30 cellular contexts compared by ENCODE assay signal in the genomic region with DNA sequence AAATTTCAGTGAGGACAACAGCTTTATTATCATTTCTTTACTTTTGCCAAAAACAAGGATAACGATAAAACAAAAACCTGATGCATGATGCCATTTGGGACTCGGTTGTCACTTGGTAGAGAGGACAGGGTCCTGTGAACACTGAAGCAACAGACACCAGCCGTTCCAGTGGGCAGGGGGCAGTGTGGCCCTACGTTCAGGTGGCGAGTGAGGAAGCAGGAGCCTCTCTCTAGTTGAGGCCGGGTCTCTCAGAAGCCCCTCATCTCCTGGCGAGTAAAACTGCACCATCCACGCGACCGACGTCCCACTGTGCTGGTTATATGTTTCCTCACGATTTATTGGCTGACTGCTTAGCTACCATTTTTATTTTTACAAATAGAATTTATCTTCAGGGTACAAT.
A peak's percentile ranks its signal among the peaks of the same experiment; 100 is the strongest.
DNase-seq lines count a peak whose midpoint lies in the region; ATAC-seq and TF ChIP-seq lines count a peak whose summit lies in the region.
"Had no signal": no experiment of that assay in that cellular context is flagged by ENCODE, and none has a peak within 500 bp of the region (broad histone marks: within the 10 kb centered on the region; RNA-seq: fewer than 3 reads in every experiment).

No MANE protein-coding gene starts in this region.

- H3K4me3 Mint-ChIP-seq in HFFc6 (no peak overlapping the region), endodermal cell (no peak overlapping the region)
- H3K4me3 Mint-ChIP-seq: activated CD4-positive, alpha-beta memory T cell treated with anti-CD3 and anti-CD28 coated beads, Interleukin-2, amount 10 ng/mL, durations not matched to agents 7 days and 5 days; activated naive CD4-positive, alpha-beta T cell treated with anti-CD3 and anti-CD28 coated beads, Interleukin-2, amount 10 ng/mL, durations not matched to agents 7 days and 5 days; activated T-helper 1 cell treated with anti-CD3 and anti-CD28 coated beads, Interleukin-12 subunit alpha, Interleukin-12 subunit beta, Interleukin-2, Interleukin-4 antibody, amounts not matched to agents 30 ng/mL and 10 ng/mL and 1 ng/mL, durations not matched to agents 14 hours and 24 hours and 36 hours; CD4-positive, alpha-beta memory T cell; central memory CD8-positive, alpha-beta T cell; naive thymus-derived CD8-positive, alpha-beta T cell; stimulated activated effector memory CD8-positive, alpha-beta T cell treated with anti-CD3 and anti-CD28 coated beads, Interleukin-12 subunit alpha, Interleukin-12 subunit beta, amount 100 ng/mL, for 72 hours; T-helper 1 cell treated with Interleukin-12 subunit alpha and Interleukin-12 subunit beta and Interleukin-4 antibody, amounts not matched to agents 30 μg/mL and 1 μg/mL, for 36 hours had no signal

- DNase-seq in NCI-H345 (lab: John Stamatoyannopoulos, UW) (peak; percentile 6), NCI-H345 treated with DMSO at 0.1 percent for 48 hours (lab: John Stamatoyannopoulos, UW; ENCODE audit: unreplicated experiment) (no peak), HFFc6 (no peak), endodermal cell (no peak), retinal pigment epithelial cell (ENCODE audit: low read depth) (no peak), tibial artery (no peak), upper lobe of left lung (no peak)
- DNase-seq: activated CD4-positive, alpha-beta memory T cell treated with anti-CD3 and anti-CD28 coated beads, Interleukin-2, amount 10 ng/mL, durations not matched to agents 7 days and 5 days; activated CD4-positive, CD25-positive, alpha-beta regulatory T cell treated with anti-CD3 and anti-CD28 coated beads, Interleukin-2, amount 50 U/mL, for 72 hours; activated CD8-positive, alpha-beta memory T cell treated with anti-CD3 and anti-CD28 coated beads, Interleukin-2, amount 50 U/mL, for 48 hours; activated naive CD4-positive, alpha-beta T cell treated with anti-CD3 and anti-CD28 coated beads, Interleukin-2, amount 10 ng/mL, durations not matched to agents 7 days and 5 days; adrenal gland; body of pancreas; CD4-positive, alpha-beta memory T cell; gastrocnemius medialis; KBM-7; MG63; naive thymus-derived CD8-positive, alpha-beta T cell; NCI-H1417; NCI-H2081; NCI-H2227 treated with DMSO at 0.1 percent for 48 hours; transverse colon had no signal

- intact Hi-C loops in tibial artery (cut with DNase I; ENCODE audit: low total_unique reads) = no loop called here

- H3K9ac ChIP-seq in endodermal cell (ENCODE audit: extremely low read depth, low read length, poor library complexity, severe bottlenecking) = no peak overlapping the region

- H3K4me1 Mint-ChIP-seq in HFFc6 (ENCODE audit: low read depth) (peaks cover 26% of the 10 kb centered on the region), endodermal cell (no peaks in the 10 kb centered on the region)
- H3K4me1 Mint-ChIP-seq: activated CD4-positive, alpha-beta memory T cell treated with anti-CD3 and anti-CD28 coated beads, Interleukin-2, amount 10 ng/mL, durations not matched to agents 7 days and 5 days; activated naive CD4-positive, alpha-beta T cell treated with anti-CD3 and anti-CD28 coated beads, Interleukin-2, amount 10 ng/mL, durations not matched to agents 7 days and 5 days; CD4-positive, alpha-beta memory T cell; central memory CD8-positive, alpha-beta T cell; stimulated activated effector memory CD8-positive, alpha-beta T cell treated with anti-CD3 and anti-CD28 coated beads, Interleukin-12 subunit alpha, Interleukin-12 subunit beta, amount 100 ng/mL, for 72 hours had no signal

- H3K27me3 Mint-ChIP-seq in HFFc6 (ENCODE audit: insufficient read depth) (no peaks in the 10 kb centered on the region), endodermal cell (ENCODE audit: insufficient read depth) (no peaks in the 10 kb centered on the region)
- H3K27me3 Mint-ChIP-seq: activated CD4-positive, alpha-beta memory T cell treated with anti-CD3 and anti-CD28 coated beads, Interleukin-2, amount 10 ng/mL, durations not matched to agents 7 days and 5 days; activated naive CD4-positive, alpha-beta T cell treated with anti-CD3 and anti-CD28 coated beads, Interleukin-2, amount 10 ng/mL, durations not matched to agents 7 days and 5 days had no signal

- H3K36me3 ChIP-seq in endodermal cell (ENCODE audit: control insufficient read depth, insufficient read depth, low read length) (no peaks in the 10 kb centered on the region), tibial artery (no peaks in the 10 kb centered on the region), upper lobe of left lung (no peaks in the 10 kb centered on the region)
- H3K36me3 ChIP-seq: adrenal gland, gastrocnemius medialis, MG63, transverse colon had no signal

- WGBS in endodermal cell (ENCODE audit: insufficient coverage in 1 of 2, insufficient read length in 1 of 2), 2 experiments = 81 to 86% methylated on average over 9 to 12 of the region's 12 CpGs
- WGBS in upper lobe of left lung, 2 donors = 81 to 91% methylated on average over 12 of the region's 12 CpGs

- no peak overlapping the region for H3K27ac ChIP-seq in endodermal cell (ENCODE audit: low read depth, low read length)
- H3K27ac ChIP-seq in tibial artery = no peak overlapping the region
- H3K27ac ChIP-seq in upper lobe of left lung = no peak overlapping the region
- H3K27ac ChIP-seq: adrenal gland, body of pancreas, gastrocnemius medialis, RWPE1, SK-N-MC had no signal

- H3K4me1 ChIP-seq in endodermal cell (ENCODE audit: control insufficient read depth, insufficient read depth, low read length) = peaks cover 5% of the 10 kb centered on the region
- no peaks in the 10 kb centered on the region for H3K4me1 ChIP-seq in tibial artery
- no peaks in the 10 kb centered on the region for H3K4me1 ChIP-seq in upper lobe of left lung
- H3K4me1 ChIP-seq: adrenal gland, body of pancreas, gastrocnemius medialis, transverse colon had no signal

- H3K36me3 Mint-ChIP-seq in HFFc6 (ENCODE audit: low read depth) = peaks cover 1% of the 10 kb centered on the region; the same call in 1 of the 2 replicates
- no peaks in the 10 kb centered on the region for H3K36me3 Mint-ChIP-seq in endodermal cell (ENCODE audit: low read depth)
- H3K36me3 Mint-ChIP-seq: activated naive CD4-positive, alpha-beta T cell treated with anti-CD3 and anti-CD28 coated beads, Interleukin-2, amount 10 ng/mL, durations not matched to agents 7 days and 5 days; CD4-positive, alpha-beta memory T cell; stimulated activated effector memory CD8-positive, alpha-beta T cell treated with anti-CD3 and anti-CD28 coated beads, Interleukin-12 subunit alpha, Interleukin-12 subunit beta, amount 100 ng/mL, for 72 hours had no signal

- no peak for ATAC-seq in HG02970 (IDR thresholded peaks at IDR 0.05; ENCODE audit: low FRiP score, unreplicated experiment)
- ATAC-seq in upper lobe of left lung (ENCODE audit: low FRiP score in 2 of 2) = no peak
- ATAC-seq: body of pancreas; gastrocnemius medialis; naive thymus-derived CD8-positive, alpha-beta T cell; stimulated activated effector memory CD8-positive, alpha-beta T cell treated with anti-CD3 and anti-CD28 coated beads, Interleukin-12 subunit alpha, Interleukin-12 subunit beta, amount 100 ng/mL, for 72 hours had no signal

- H3K9me3 Mint-ChIP-seq in HFFc6 (peaks cover 7% of the 10 kb centered on the region), endodermal cell (peaks cover 22% of the 10 kb centered on the region)
- H3K9me3 Mint-ChIP-seq: activated CD4-positive, alpha-beta memory T cell treated with anti-CD3 and anti-CD28 coated beads, Interleukin-2, amount 10 ng/mL, durations not matched to agents 7 days and 5 days had no signal

- TF ChIP-seq CTCF in HFFc6 (IDR thresholded peaks at IDR 0.05) (peak; percentile 8; the same call in 1 of the 2 replicates), endodermal cell (conservative IDR thresholded peaks at IDR 0.05) (peak; percentile 50), retinal pigment epithelial cell (conservative IDR thresholded peaks at IDR 0.05; ENCODE audit: low read depth, low read length) (peak; percentile 20), tibial artery (IDR thresholded peaks at IDR 0.05) (no peak), upper lobe of left lung (IDR thresholded peaks at IDR 0.05) (no peak)

- H3K9me3 ChIP-seq in endodermal cell (ENCODE audit: control insufficient read depth, low read length) = peaks cover 6% of the 10 kb centered on the region
- peaks cover 0 to 7% (median under 1%) of the 10 kb centered on the region in 3 donors for H3K9me3 ChIP-seq in tibial artery
- H3K9me3 ChIP-seq in upper lobe of left lung = peaks cover 0 to 10% (median 3%) of the 10 kb centered on the region in 4 donors
- H3K9me3 ChIP-seq: adrenal gland, body of pancreas, gastrocnemius medialis, transverse colon had no signal

- H3K27ac Mint-ChIP-seq in HFFc6 (no peak overlapping the region), endodermal cell (no peak overlapping the region)
- H3K27ac Mint-ChIP-seq: activated CD4-positive, alpha-beta memory T cell treated with anti-CD3 and anti-CD28 coated beads, Interleukin-2, amount 10 ng/mL, durations not matched to agents 7 days and 5 days; activated naive CD4-positive, alpha-beta T cell treated with anti-CD3 and anti-CD28 coated beads, Interleukin-2, amount 10 ng/mL, durations not matched to agents 7 days and 5 days; activated T-helper 1 cell treated with anti-CD3 and anti-CD28 coated beads, Interleukin-12 subunit alpha, Interleukin-12 subunit beta, Interleukin-2, Interleukin-4 antibody, amounts not matched to agents 30 ng/mL and 10 ng/mL and 1 ng/mL, durations not matched to agents 14 hours and 24 hours and 36 hours; CD4-positive, alpha-beta memory T cell; naive thymus-derived CD8-positive, alpha-beta T cell; stimulated activated effector memory CD8-positive, alpha-beta T cell treated with anti-CD3 and anti-CD28 coated beads, Interleukin-12 subunit alpha, Interleukin-12 subunit beta, amount 100 ng/mL, for 72 hours; T-helper 1 cell treated with Interleukin-12 subunit alpha and Interleukin-12 subunit beta and Interleukin-4 antibody, amounts not matched to agents 30 μg/mL and 1 μg/mL, for 36 hours had no signal

- H3K27me3 ChIP-seq in endodermal cell (ENCODE audit: control insufficient read depth, insufficient read depth, low read length, poor library complexity, severe bottlenecking) (no peaks in the 10 kb centered on the region), tibial artery (no peaks in the 10 kb centered on the region), upper lobe of left lung (no peaks in the 10 kb centered on the region)
- H3K27me3 ChIP-seq: adrenal gland, body of pancreas, gastrocnemius medialis, MG63, transverse colon had no signal

- H3K4me3 ChIP-seq in endodermal cell (ENCODE audit: low read length) (no peak overlapping the region), retinal pigment epithelial cell (ENCODE audit: low read length) (no peak overlapping the region), tibial artery (no peak overlapping the region), upper lobe of left lung (no peak overlapping the region)
- H3K4me3 ChIP-seq: adrenal gland, body of pancreas, gastrocnemius medialis, lung, MG63, SK-N-MC, transverse colon had no signal

- no peak for TF ChIP-seq EP300 in upper lobe of left lung (IDR thresholded peaks at IDR 0.05)

- no peak for TF ChIP-seq POLR2A in upper lobe of left lung (IDR thresholded peaks at IDR 0.05)

Comparison
In these comparisons a context has a peak if more than half of its experiments do, and no peak if none do; other contexts are left out.
1. CTCF ChIP-seq: peak in HFFc6 (single experiment), endodermal cell (single experiment) and retinal pigment epithelial cell (single experiment); none in tibial artery (0 of 2) and upper lobe of left lung (0 of 6).